Comparison of ENCODE assay signal across 8 cellular contexts in genomic region chr19:43668406-43669158, GRCh38. TPM values are rescaled to one million over a fixed set of nuclear protein-coding genes. Genes with fewer than 3 reads are reported as not detected.
DNase-seq lines count a peak whose midpoint lies in the region; ATAC-seq and TF ChIP-seq lines count a peak whose summit lies in the region.

No MANE protein-coding gene starts in this region.

- CTCF ChIA-PET in GM10248 (lab: Yijun Ruan, JAX), result interaction anchor here (0.7 to 2.5 kb wide), 33 partner anchors 9 to 1102 kb away, joined by 3 to 20 read pairs (median 4); partner anchors contain the start of gene SMG9

- peak overlapping the region; percentile 94 for H3K4me3 Mint-ChIP-seq in type B pancreatic cell

- no peaks in the 10 kb centered on the region for H3K9me3 Mint-ChIP-seq in type B pancreatic cell

- POLR2A ChIA-PET in GM10248 (lab: Yijun Ruan, JAX), result interaction anchor here (0.7 to 1.1 kb wide), 6 partner anchors 10 to 267 kb away, joined by 3 to 5 read pairs (median 3); partner anchors contain the start of genes IRGQ and ZNF45

- peak; percentile 98 for DNase-seq in GM10248 (ENCODE audit: extremely low spot score)
- peak; percentile 92 for DNase-seq in NCI-H1092 treated with DMSO at 0.1 percent for 48 hours (lab: John Stamatoyannopoulos, UW)
- peak; percentile 96 for DNase-seq in T follicular helper cell (ENCODE audit: low read depth)
- DNase-seq in adrenal gland, result peak; percentile 99 to 100 (median 100)
- DNase-seq in heart left ventricle, result peak; percentile 98 to 99 (median 99)
- DNase-seq in pons (ENCODE audit: low spot score), result peak; percentile 100
- peak; percentile 98 for DNase-seq in type B pancreatic cell (ENCODE audit: extremely low spot score, unreplicated experiment)

- H3K4me3 ChIP-seq in adrenal gland, result peak overlapping the region; percentile 18 to 72 (median 60)
- peak overlapping the region; percentile 53 to 83 (median 66) for H3K4me3 ChIP-seq in heart left ventricle

- intact Hi-C loops in adrenal gland (cut with DNase I) (no loop called here), heart left ventricle (cut with DNase I) (loop anchor here in 3 of 10 donors (1.0 to 10.0 kb wide), 7 partner anchors 32 to 135 kb away; partner anchors contain the start of genes ZNF575 (in 3 of the 3), IRGQ (in 1 of the 3), SMG9 (in 1 of the 3) and ZNF428 (in 1 of the 3))

- WGBS in adrenal gland, 4 donors, result 0 to 1% (median 0%) methylated on average over 27 to 47 of the region's 47 CpGs
- 0 to 1% (median 1%) methylated on average over 44 to 47 of the region's 47 CpGs for WGBS in heart left ventricle, 4 donors

- H3K4me1 Mint-ChIP-seq in type B pancreatic cell (ENCODE audit: unreplicated experiment), result peaks cover 32% of the 10 kb centered on the region

- TF ChIP-seq POLR2A in adrenal gland (IDR thresholded peaks at IDR 0.05) (peak; percentile 81 to 82), heart left ventricle (IDR thresholded peaks at IDR 0.05) (peak in 1 of 2 donors; percentile 88)

- TF ChIP-seq CTCF in GM10248 (IDR thresholded peaks at IDR 0.05; ENCODE audit: control extremely low read depth, extremely low read depth, low read depth, missing control alignments) (no peak), adrenal gland (IDR thresholded peaks at IDR 0.05) (no peak), heart left ventricle (IDR thresholded peaks at IDR 0.05) (no peak), type B pancreatic cell (conservative IDR thresholded peaks at IDR 0.05) (no peak)

- H3K27ac ChIP-seq in adrenal gland (peak overlapping the region; percentile 71 to 97 (median 85)), heart left ventricle (peak overlapping the region; percentile 78 to 94 (median 92))

- no peaks in the 10 kb centered on the region for H3K36me3 ChIP-seq in adrenal gland (replicated peaks in 1 of 2)
- peaks cover 0 to 34% (median 8%) of the 10 kb centered on the region in 9 donors for H3K36me3 ChIP-seq in heart left ventricle

- H3K36me3 Mint-ChIP-seq in type B pancreatic cell, result peaks cover 27% of the 10 kb centered on the region

- H3K27me3 ChIP-seq in adrenal gland (no peaks in the 10 kb centered on the region), heart left ventricle (no peaks in the 10 kb centered on the region)

- peaks cover 35% of the 10 kb centered on the region for H3K27me3 Mint-ChIP-seq in type B pancreatic cell

- ATAC-seq in HG02623 (IDR thresholded peaks at IDR 0.05; ENCODE audit: unreplicated experiment), result peak; percentile 76
- peak; percentile 91 to 95 (median 92) for ATAC-seq in heart left ventricle

- H3K27ac Mint-ChIP-seq in type B pancreatic cell, result peak overlapping the region; percentile 96

- peaks cover 5 to 16% of the 10 kb centered on the region in 2 donors for H3K4me1 ChIP-seq in adrenal gland (replicated peaks in 1 of 2)
- peaks cover 0 to 75% (median 18%) of the 10 kb centered on the region in 12 donors for H3K4me1 ChIP-seq in heart left ventricle

- H3K9me3 ChIP-seq in adrenal gland (replicated peaks in 1 of 3) (no peaks in the 10 kb centered on the region), heart left ventricle (no peaks in the 10 kb centered on the region)

RNA-seq across cellular contexts. Expression of gene PLAUR, which starts 1.4 kb away (rescaled TPM):
- total RNA-seq in adrenal gland, result 10 to 100 TPM in 6 of 8 donors, 1 to 10 TPM in 2; 6.6 to 25.9 (median 15.4) TPM
- polyA plus RNA-seq in adrenal gland, result 10 to 100 TPM in 2 of 3 donors, 1 to 10 TPM in 1; 6.3 to 16.3 (median 14.5) TPM
- total RNA-seq in heart left ventricle, result 10 to 100 TPM in 2 of 9 donors, 1 to 10 TPM in 7; 2.3 to 44.1 (median 4.7) TPM
- polyA plus RNA-seq in heart left ventricle, result 10 to 100 TPM in 1 of 2 donors, 1 to 10 TPM in 1; 4.0 to 17.8 TPM
- total RNA-seq in type B pancreatic cell (ENCODE audit: low replicate concordance), result 18.7 and 32.1 TPM in 2 replicates

RNA-seq across cellular contexts. Expression of gene CADM4, which starts 28.9 kb away (rescaled TPM):
- total RNA-seq in adrenal gland, result 10 to 100 TPM; 16.6 to 53.9 (median 40.8) TPM
- polyA plus RNA-seq in adrenal gland, result 10 to 100 TPM; 21.7 to 92.7 (median 41.4) TPM
- total RNA-seq in heart left ventricle, result 10 to 100 TPM in 2 of 9 donors, 1 to 10 TPM in 7; 4.6 to 13.2 (median 7.8) TPM
- polyA plus RNA-seq in heart left ventricle, result 10 to 100 TPM; 10.7 to 12.2 TPM
- 28.2 and 37.9 TPM in 2 replicates for total RNA-seq in type B pancreatic cell (ENCODE audit: low replicate concordance)

RNA-seq across cellular contexts. Expression of gene IRGC, which starts 47.3 kb away (rescaled TPM):
- total RNA-seq in adrenal gland (not detected), heart left ventricle (not detected), type B pancreatic cell (ENCODE audit: low replicate concordance) (not detected in 2 replicates)
- polyA plus RNA-seq in adrenal gland (not detected), heart left ventricle (not detected)

RNA-seq across cellular contexts. Expression of gene ZNF428, which starts 49.2 kb away (rescaled TPM):
- total RNA-seq in adrenal gland (10 to 100 TPM; 34.9 to 71.2 (median 54.9) TPM), heart left ventricle (10 to 100 TPM; 25.1 to 40.4 (median 31.3) TPM), type B pancreatic cell (ENCODE audit: low replicate concordance) (31.4 and 76.9 TPM in 2 replicates)
- polyA plus RNA-seq in adrenal gland (100 to 1,000 TPM in 2 of 3 donors, 10 to 100 TPM in 1; 10.3 to 214 (median 148) TPM), heart left ventricle (10 to 100 TPM; 29.5 to 64.5 TPM)

RNA-seq across cellular contexts. Expression of gene SRRM5, which starts 56.7 kb away (rescaled TPM):
- total RNA-seq in adrenal gland, result under 1 TPM in 5 of 8 donors, not detected in 3; 0.15 to 0.43 (median 0.18) TPM
- 1 to 10 TPM in 2 of 3 donors, under 1 TPM in 1; 0.53 to 4.7 (median 1.2) TPM for polyA plus RNA-seq in adrenal gland
- total RNA-seq in heart left ventricle, result under 1 TPM in 7 of 9 donors, not detected in 2; 0.07 to 0.35 (median 0.16) TPM
- polyA plus RNA-seq in heart left ventricle, result under 1 TPM; 0.15 to 0.80 TPM
- 0.56 and 0.69 TPM in 2 replicates for total RNA-seq in type B pancreatic cell (ENCODE audit: low replicate concordance)

Comparison
In these comparisons a context has a peak if more than half of its experiments do, and no peak if none do; other contexts are left out.
1. Peak in every context shown above with its lines: DNase-seq, ATAC-seq, H3K4me3 ChIP-seq and H3K27ac ChIP-seq.